ENCODE assay signal across 8 cellular contexts in the genomic region with DNA sequence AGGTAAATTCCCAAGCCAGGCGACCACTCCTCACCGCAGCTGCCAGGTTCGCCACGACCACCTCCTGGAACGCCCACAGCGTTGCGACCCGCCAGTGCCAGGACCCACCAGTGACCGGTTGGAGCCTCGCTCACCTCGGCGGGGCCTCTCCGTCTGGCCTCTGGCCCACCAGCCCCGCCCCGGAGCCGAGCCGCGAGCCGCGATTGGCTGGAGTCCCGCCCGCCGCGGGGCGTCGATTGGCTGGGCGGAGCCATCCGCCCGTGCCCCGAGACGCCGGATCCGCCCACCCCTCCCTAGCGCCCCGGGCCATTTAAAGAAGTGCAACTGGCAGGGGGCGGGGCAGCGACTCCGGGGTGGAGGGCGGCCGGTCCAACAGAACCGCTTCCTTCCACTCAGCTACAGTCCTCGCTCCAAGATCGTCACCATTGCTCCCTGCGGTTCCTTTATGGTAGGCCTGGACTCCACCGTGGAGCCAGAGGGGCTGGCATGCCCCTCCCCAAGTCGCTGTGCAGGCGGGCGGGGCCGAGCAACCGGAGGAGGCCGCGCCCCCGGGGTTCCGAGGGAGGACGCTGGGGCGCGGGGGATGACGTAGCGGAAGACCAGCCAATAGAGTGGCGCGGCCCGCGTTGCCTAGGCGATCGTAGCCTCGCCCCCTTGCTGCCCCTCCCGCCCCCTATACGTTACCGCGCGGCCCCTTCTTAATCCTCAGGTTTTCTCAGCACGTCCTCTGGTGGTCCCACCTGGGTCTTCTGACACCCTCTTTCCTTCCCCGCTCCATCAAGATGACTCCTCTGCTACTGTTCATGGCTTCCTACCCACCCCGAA. TPM values are rescaled to one million over a fixed set of nuclear protein-coding genes. Genes with fewer than 3 reads are reported as not detected.
DNase-seq lines count a peak whose midpoint lies in the region; ATAC-seq, FAIRE-seq and TF ChIP-seq lines count a peak whose summit lies in the region.

A gene with protein sequence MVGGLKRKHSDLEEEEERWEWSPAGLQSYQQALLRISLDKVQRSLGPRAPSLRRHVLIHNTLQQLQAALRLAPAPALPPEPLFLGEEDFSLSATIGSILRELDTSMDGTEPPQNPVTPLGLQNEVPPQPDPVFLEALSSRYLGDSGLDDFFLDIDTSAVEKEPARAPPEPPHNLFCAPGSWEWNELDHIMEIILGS (minus strand): TSS at position 155 of the 825 bp plus-strand sequence. CDS start 2,255 bp downstream, outside the sequence.

- CTCF ChIA-PET in endothelial cell of umbilical vein (lab: Charles Lee): interaction anchor here (1.2 to 4.1 kb wide), 3 partner anchors 20 to 139 kb away, joined by 5 to 37 read pairs (median 25); no protein-coding TSS in a partner anchor

- H2AFZ ChIP-seq in OCI-LY1 (ENCODE audit: low read length) (peak within 1 kb of the TSS; percentile 68), endothelial cell of umbilical vein (ENCODE audit: low read depth, low read length) (peak within 1 kb of the TSS; percentile 73)

- DNase-seq in DMS 273 treated with DMSO at 0.1 percent for 48 hours (lab: John Stamatoyannopoulos, UW) (peak; percentile 89), HuH-7 (ENCODE audit: low spot score) (peak; percentile 96), endothelial cell of umbilical vein (ENCODE audit: low read depth, low spot score) (peak; percentile 97)
- DNase-seq in activated CD8-positive, alpha-beta memory T cell treated with anti-CD3 and anti-CD28 coated beads, Interleukin-2, amount 50 U/mL, for 48 hours: peak; percentile 97
- peak; percentile 89 to 94 for DNase-seq in stimulated activated CD8-positive, alpha-beta memory T cell treated with anti-CD3 and anti-CD28 coated beads, Interleukin-4, amount 100 ng/mL, for 1 hour (ENCODE audit: low read depth in 2 of 2, low spot score in 1 of 2)

- H3K4me2 ChIP-seq in OCI-LY1 (ENCODE audit: low read length) (peak within 1 kb of the TSS; percentile 78), endothelial cell of umbilical vein (ENCODE audit: insufficient read depth, low read length) (peak within 1 kb of the TSS; percentile 75)

- H3K27me3 ChIP-seq in OCI-LY1 (ENCODE audit: insufficient read depth, low read length) (no peaks in the 10 kb centered on the region), endothelial cell of umbilical vein (ENCODE audit: control insufficient read depth in 2 of 2, insufficient read depth in 2 of 2, low read length in 2 of 2) (no peaks in the 10 kb centered on the region), mononuclear cell (ENCODE audit: insufficient read depth, low read length) (no peaks in the 10 kb centered on the region)

- H3K9me2 ChIP-seq in OCI-LY1 (ENCODE audit: low read depth, low read length): no peaks in the 10 kb centered on the region

- intact Hi-C loops in endothelial cell of umbilical vein (cut with micrococcal nuclease): loop anchor here (1.0 to 10.0 kb wide), 6 partner anchors 20 to 360 kb away; no protein-coding TSS in a partner anchor

- TF ChIP-seq POLR2A in endothelial cell of umbilical vein (IDR thresholded peaks at IDR 0.05; ENCODE audit: low read depth, low read length): peak; percentile 68

- H3K4me3 ChIP-seq in OCI-LY1 (ENCODE audit: low read depth, low read length, poor library complexity, severe bottlenecking) (peak within 1 kb of the TSS; percentile 88), endothelial cell of umbilical vein (replicated peaks in 1 of 3; ENCODE audit: insufficient read depth in 1 of 3, low read depth in 1 of 3, low read length in 3 of 3) (peak within 1 kb of the TSS; percentile 52 to 98 (median 95)), mononuclear cell (ENCODE audit: low read length) (peak within 1 kb of the TSS; percentile 99)

- H3K36me3 ChIP-seq in OCI-LY1 (ENCODE audit: insufficient read depth, low read length): peaks cover 21% of the 10 kb centered on the region; the same call in 1 of the 2 replicates
- peaks cover 9 to 12% of the 10 kb centered on the region in 2 experiments for H3K36me3 ChIP-seq in endothelial cell of umbilical vein (ENCODE audit: control insufficient read depth in 2 of 2, extremely low read depth in 1 of 2, insufficient read depth in 2 of 2, low read length in 2 of 2)

- peak; percentile 98 for FAIRE-seq in endothelial cell of umbilical vein (lab: Jason Lieb, UNC)

- no peaks in the 10 kb centered on the region for H3K9me3 ChIP-seq in OCI-LY1 (ENCODE audit: low read length)
- no peaks in the 10 kb centered on the region for H3K9me3 ChIP-seq in endothelial cell of umbilical vein (replicated peaks; ENCODE audit: control insufficient read depth, insufficient read depth, low read length)
- no peaks in the 10 kb centered on the region for H3K9me3 ChIP-seq in mononuclear cell (ENCODE audit: low read depth, low read length)

- H3F3A ChIP-seq in OCI-LY1 (ENCODE audit: insufficient read depth, low read length): no peaks in the 10 kb centered on the region

- H3K79me2 ChIP-seq in OCI-LY1 (ENCODE audit: insufficient read depth, low read length): peaks cover 10% of the 10 kb centered on the region
- H3K79me2 ChIP-seq in endothelial cell of umbilical vein (ENCODE audit: control insufficient read depth, insufficient read depth, low read length): peaks cover 29% of the 10 kb centered on the region

- dilution Hi-C loops in endothelial cell of umbilical vein (cut with MboI; ENCODE audit: extremely low pct_ligation_motif_present, low sequenced_read_pairs): no loop called here

- H3K4me1 ChIP-seq in OCI-LY1 (ENCODE audit: insufficient read depth, low read length, severe bottlenecking) (peaks cover 13% of the 10 kb centered on the region), endothelial cell of umbilical vein (ENCODE audit: control insufficient read depth, extremely low read depth, insufficient read depth, low read length) (peaks cover 9% of the 10 kb centered on the region), mononuclear cell (ENCODE audit: insufficient read depth, low read length) (peaks cover 22% of the 10 kb centered on the region)

- POLR2A ChIA-PET in endothelial cell of umbilical vein (lab: Charles Lee): interaction anchor here (1.7 to 2.6 kb wide), 3 partner anchors 11 to 21 kb away, joined by 9 to 14 read pairs (median 13); partner anchors contain the start of genes BLVRB and SERTAD1

- H3K9ac ChIP-seq in OCI-LY1 (ENCODE audit: low read length) (peak within 1 kb of the TSS; percentile 94), endothelial cell of umbilical vein (replicated peaks; ENCODE audit: extremely low read depth, insufficient read depth, low read length) (peak within 1 kb of the TSS; percentile 95)

- BruUV-seq in endothelial cell of umbilical vein (replicated peaks; lab: Mats Ljungman, UMichigan): no TSS peak

- ATAC-seq in GM21515 (IDR thresholded peaks at IDR 0.05; ENCODE audit: unreplicated experiment): peak; percentile 61

- no peaks in the 10 kb centered on the region for H4K20me1 ChIP-seq in OCI-LY1 (ENCODE audit: insufficient read depth, low read length)
- H4K20me1 ChIP-seq in endothelial cell of umbilical vein (replicated peaks; ENCODE audit: control insufficient read depth, extremely low read depth, insufficient read depth, low read length): no peaks in the 10 kb centered on the region

- no peaks in the 10 kb centered on the region for H3K9me1 ChIP-seq in endothelial cell of umbilical vein (replicated peaks; ENCODE audit: control insufficient read depth, extremely low read depth, insufficient read depth, low read length)

- peak; percentile 54 for TF ChIP-seq CTCF in OCI-LY1 (IDR thresholded peaks at IDR 0.05; ENCODE audit: low read length)
- TF ChIP-seq CTCF in endothelial cell of umbilical vein (IDR thresholded peaks at IDR 0.05; ENCODE audit: extremely low read depth in 1 of 2, insufficient read depth in 1 of 2, low read depth in 1 of 2, low read length in 2 of 2): peak in 1 of 2 donors; percentile 33

- H3K27ac ChIP-seq in OCI-LY1 (ENCODE audit: low read depth, low read length, poor library complexity, severe bottlenecking) (peak within 1 kb of the TSS; percentile 88), endothelial cell of umbilical vein (ENCODE audit: insufficient read depth, low read depth, low read length) (peak within 1 kb of the TSS; percentile 90)

TF ChIP-seq in endothelial cell of umbilical vein, 7 proteins besides CTCF, POLR2A, EP300 and RAD21:
- TF ChIP-seq POLR2AphosphoS5 (IDR thresholded peaks at IDR 0.05; ENCODE audit: insufficient read depth, low read depth, low read length): peak; percentile 84
- TF ChIP-seq EZH2 (IDR thresholded peaks at IDR 0.05; ENCODE audit: borderline replicate concordance, low read depth, low read length, severe bottlenecking): no peak

RNA-seq across cellular contexts. Expression of the gene that starts here (rescaled TPM):
- 29.9 and 32.0 TPM in 2 replicates for total RNA-seq in endothelial cell of umbilical vein
- polyA plus RNA-seq in endothelial cell of umbilical vein: 13.3 and 17.7 TPM in 2 replicates
- 8.6 and 8.9 TPM in 2 replicates for polyA plus RNA-seq in endothelial cell of umbilical vein (2011; cell fraction: cytosol; rRNA removed)
- polyA plus RNA-seq in endothelial cell of umbilical vein (2011; cell fraction: nucleus; rRNA removed): 6.5 and 8.4 TPM in 2 replicates
- 15.3 and 16.0 TPM in 2 replicates for polyA plus RNA-seq in endothelial cell of umbilical vein (2012)
- polyA minus RNA-seq in endothelial cell of umbilical vein: 21.9 and 25.6 TPM in 2 replicates
- 15.1 TPM for polyA minus RNA-seq in endothelial cell of umbilical vein (2011; cell fraction: cytosol; rRNA and poly(A)+ RNA removed)
- 5.7 and 6.0 TPM in 2 replicates for polyA minus RNA-seq in endothelial cell of umbilical vein (2011; cell fraction: nucleus; rRNA and poly(A)+ RNA removed)
- total RNA-seq in mononuclear cell: 20.7 TPM

Comparison
In these comparisons a context has a peak if more than half of its experiments do, and no peak if none do; other contexts are left out.
1. Peak in every context shown above with its lines: DNase-seq, ATAC-seq, H3K4me3 ChIP-seq and H3K27ac ChIP-seq.